Comparison of ENCODE assay signal across 8 cellular contexts in genomic region chr2:109794074-109794737, GRCh38. TPM values are rescaled to one million over a fixed set of nuclear protein-coding genes. Genes with fewer than 3 reads are reported as not detected.
DNase-seq lines count a peak whose midpoint lies in the region; ATAC-seq and TF ChIP-seq lines count a peak whose summit lies in the region.
"Not testable (repeated sequence)": the region's sequence is repeated elsewhere in the genome, so short reads cannot be mapped to it uniquely, and the experiment has no call there.

Gene RGPD5, plus strand, starts transcription at chr2:109794305. Its CDS starts 161 bp downstream, at chr2:109794466.

- H2AFZ ChIP-seq in PC-9, result not testable (repeated sequence)

- not testable (repeated sequence) for H3K27ac ChIP-seq in PC-9; temporal lobe (ENCODE audit: low read depth, low read length)

- not testable (repeated sequence) for H3K4me3 Mint-ChIP-seq in activated naive CD8-positive, alpha-beta T cell treated with anti-CD3 and anti-CD28 coated beads, Interleukin-2, amount 10 ng/mL, durations not matched to agents 7 days and 5 days; glutamatergic neuron (ENCODE audit: unreplicated experiment); naive thymus-derived CD8-positive, alpha-beta T cell

- not testable (repeated sequence) for H3K4me3 ChIP-seq in PC-9

- TF ChIP-seq CTCF in PC-9 (conservative IDR thresholded peaks at IDR 0.05); glutamatergic neuron (IDR thresholded peaks at IDR 0.05; ENCODE audit: partially characterized antibody, unreplicated experiment): not testable (repeated sequence)

- not testable (repeated sequence) for H3K79me2 ChIP-seq in PC-9 (ENCODE audit: low read depth)

- H3F3A ChIP-seq in PC-9 (ENCODE audit: insufficient read depth, low read depth), result not testable (repeated sequence)

- not testable (repeated sequence) for H3K4me1 ChIP-seq in PC-9 (replicated peaks; ENCODE audit: insufficient read depth)

- peak; percentile 97 for ATAC-seq in GM18520 (IDR thresholded peaks at IDR 0.05; ENCODE audit: unreplicated experiment)
- peak; percentile 96 for ATAC-seq in GM21529 (IDR thresholded peaks at IDR 0.05; ENCODE audit: unreplicated experiment)
- ATAC-seq in HG03045 (IDR thresholded peaks at IDR 0.05; ENCODE audit: unreplicated experiment), result peak; percentile 98
- peak; percentile 100 for ATAC-seq in activated naive CD8-positive, alpha-beta T cell treated with anti-CD3 and anti-CD28 coated beads, Interleukin-2, amount 10 ng/mL, durations not matched to agents 7 days and 5 days (ENCODE audit: low read depth)
- ATAC-seq in naive thymus-derived CD8-positive, alpha-beta T cell, result peak; percentile 99

- not testable (repeated sequence) for H3K36me3 ChIP-seq in PC-9 (ENCODE audit: low read depth)

- CTCF ChIA-PET in PC-9 (lab: Charles Lee), result not testable (repeated sequence)

- not testable (repeated sequence) for H3K36me3 Mint-ChIP-seq in activated naive CD8-positive, alpha-beta T cell treated with anti-CD3 and anti-CD28 coated beads, Interleukin-2, amount 10 ng/mL, durations not matched to agents 7 days and 5 days; glutamatergic neuron (ENCODE audit: unreplicated experiment); naive thymus-derived CD8-positive, alpha-beta T cell

- intact Hi-C loops in PC-9 (cut with micrococcal nuclease; ENCODE audit: unreplicated experiment), result not testable (repeated sequence)

- H3K4me1 Mint-ChIP-seq in activated naive CD8-positive, alpha-beta T cell treated with anti-CD3 and anti-CD28 coated beads, Interleukin-2, amount 10 ng/mL, durations not matched to agents 7 days and 5 days; glutamatergic neuron (ENCODE audit: low read depth, unreplicated experiment); naive thymus-derived CD8-positive, alpha-beta T cell: not testable (repeated sequence)

- not testable (repeated sequence) for H4K20me1 ChIP-seq in PC-9 (ENCODE audit: insufficient read depth)

- not testable (repeated sequence) for BruUV-seq in PC-9 (replicated peaks; lab: Mats Ljungman, UMichigan)

- H3K9me2 ChIP-seq in PC-9 (ENCODE audit: insufficient read depth), result not testable (repeated sequence)

- H3K27me3 ChIP-seq in PC-9 (ENCODE audit: insufficient read depth, low read depth), result not testable (repeated sequence)

- H3K9me3 ChIP-seq in PC-9 (ENCODE audit: insufficient read depth, low read depth), result not testable (repeated sequence)

- H3K4me2 ChIP-seq in PC-9, result not testable (repeated sequence)

- H3K27me3 Mint-ChIP-seq in activated naive CD8-positive, alpha-beta T cell treated with anti-CD3 and anti-CD28 coated beads, Interleukin-2, amount 10 ng/mL, durations not matched to agents 7 days and 5 days; glutamatergic neuron (ENCODE audit: unreplicated experiment); naive thymus-derived CD8-positive, alpha-beta T cell: not testable (repeated sequence)

- POLR2A ChIA-PET in PC-9 (lab: Charles Lee; ENCODE audit: unreplicated experiment); activated naive CD8-positive, alpha-beta T cell treated with anti-CD3 and anti-CD28 coated beads, Interleukin-2, amount 10 ng/mL, durations not matched to agents 7 days and 5 days (lab: Charles Lee); naive thymus-derived CD8-positive, alpha-beta T cell (lab: Charles Lee): not testable (repeated sequence)

- not testable (repeated sequence) for DNase-seq in PC-9; activated naive CD8-positive, alpha-beta T cell treated with anti-CD3 and anti-CD28 coated beads, Interleukin-2, amount 10 ng/mL, durations not matched to agents 7 days and 5 days; glutamatergic neuron
- DNase-seq in naive thymus-derived CD8-positive, alpha-beta T cell, result peak in 2 of 10 donors; percentile 12 to 15

- not testable (repeated sequence) for H3K9me3 Mint-ChIP-seq in activated naive CD8-positive, alpha-beta T cell treated with anti-CD3 and anti-CD28 coated beads, Interleukin-2, amount 10 ng/mL, durations not matched to agents 7 days and 5 days; glutamatergic neuron (ENCODE audit: unreplicated experiment); naive thymus-derived CD8-positive, alpha-beta T cell

- H3K27ac Mint-ChIP-seq in activated naive CD8-positive, alpha-beta T cell treated with anti-CD3 and anti-CD28 coated beads, Interleukin-2, amount 10 ng/mL, durations not matched to agents 7 days and 5 days; glutamatergic neuron (ENCODE audit: unreplicated experiment); naive thymus-derived CD8-positive, alpha-beta T cell: not testable (repeated sequence)

RNA-seq across cellular contexts. Expression of gene RGPD5, which starts in this region (rescaled TPM):
- total RNA-seq in PC-9 (2021), result 35.4 and 60.6 TPM in 2 replicates
- total RNA-seq in activated naive CD8-positive, alpha-beta T cell treated with anti-CD3 and anti-CD28 coated beads, Interleukin-2, amount 10 ng/mL, durations not matched to agents 7 days and 5 days, result 10 to 100 TPM; 36.7 to 43.1 TPM
- total RNA-seq in glutamatergic neuron (ENCODE audit: unreplicated experiment), result 88.5 TPM
- 100 to 1,000 TPM in 1 of 2 experiments, 10 to 100 TPM in 1; 90.2 to 111 TPM for total RNA-seq in naive thymus-derived CD8-positive, alpha-beta T cell
- 1 to 10 TPM; 2.8 to 6.2 (median 3.3) TPM for polyA plus RNA-seq in naive thymus-derived CD8-positive, alpha-beta T cell
- 31.5 TPM for total RNA-seq in temporal lobe
